Comparison of ENCODE assay signal across 3 cellular contexts in the genomic region with DNA sequence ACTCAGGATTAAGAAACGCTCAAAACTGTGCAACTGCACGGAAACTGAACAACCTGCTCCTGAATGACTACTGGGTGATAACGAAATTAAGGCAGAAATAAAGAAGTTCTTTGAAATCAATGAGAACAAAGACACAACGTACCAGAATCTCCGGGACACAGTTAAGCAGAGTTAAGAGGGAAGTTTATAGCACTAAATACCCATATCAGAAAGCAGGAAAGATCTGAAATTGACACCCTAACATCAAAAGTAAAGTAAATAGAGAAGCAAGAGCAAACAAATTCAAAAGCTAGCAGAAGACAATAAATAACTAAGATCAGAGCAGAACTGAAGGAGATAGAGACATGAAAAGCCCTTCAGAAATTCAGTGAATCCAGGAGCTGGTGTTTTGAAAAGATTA. TPM values are rescaled to one million over a fixed set of nuclear protein-coding genes. Genes with fewer than 3 reads are reported as not detected.
"Had no signal": no experiment of that assay in that cellular context is flagged by ENCODE, and none has a peak within 500 bp of the region (broad histone marks: within the 10 kb centered on the region; RNA-seq: fewer than 3 reads in every experiment).

No MANE protein-coding gene starts in this region.

RNA-seq across cellular contexts. Expression of gene CD28, which starts 8.0 kb away (rescaled TPM):
- total RNA-seq: endodermal cell, kidney epithelial cell, mesothelial cell of epicardium had no signal
